ENCODE assay signal across 7 cellular contexts in the genomic region with DNA sequence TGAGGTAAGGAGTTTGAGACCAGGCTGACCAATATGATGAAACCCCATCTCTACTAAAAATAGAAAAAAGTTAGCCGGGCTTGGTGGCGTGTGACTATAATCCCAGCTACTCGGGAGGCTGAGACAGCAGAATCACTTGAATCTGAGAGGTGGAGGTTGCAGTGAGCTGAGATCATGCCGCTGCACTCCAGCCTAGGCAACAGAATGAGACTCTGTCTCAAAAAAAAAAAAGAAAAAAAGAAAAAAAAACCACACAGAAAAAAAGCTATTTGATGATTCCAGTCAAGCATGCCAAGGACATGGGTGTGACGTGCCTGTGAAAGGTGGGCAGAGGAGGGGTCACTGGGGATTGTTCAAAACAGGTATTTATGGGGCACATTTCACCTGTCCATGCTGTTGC.
A peak's percentile ranks its signal among the peaks of the same experiment; 100 is the strongest.
DNase-seq lines count a peak whose midpoint lies in the region; ATAC-seq and TF ChIP-seq lines count a peak whose summit lies in the region.
"Not testable (repeated sequence)": the region's sequence is repeated elsewhere in the genome, so short reads cannot be mapped to it uniquely, and the experiment has no call there.

No MANE protein-coding gene starts in this region.

- TF ChIP-seq CTCF in OCI-LY3 (IDR thresholded peaks at IDR 0.05; ENCODE audit: low read depth, low read length) = not testable (repeated sequence)

- not testable (repeated sequence) for H3K4ac ChIP-seq in neuronal stem cell (ENCODE audit: low read length)

- not testable (repeated sequence) for H4K8ac ChIP-seq in neuronal stem cell (ENCODE audit: low read depth, low read length)

- H3K36me3 Mint-ChIP-seq in activated CD4-positive, alpha-beta T cell treated with anti-CD3 and anti-CD28 coated beads, Interleukin-2, amount 10 ng/mL, durations not matched to agents 7 days and 5 days (ENCODE audit: low read depth) = peaks cover 24% of the 10 kb centered on the region
- H3K36me3 Mint-ChIP-seq in activated naive CD4-positive, alpha-beta T cell treated with anti-CD3 and anti-CD28 coated beads, Interleukin-2, amount 50 U/mL, for 24 hours; memory B cell: not testable (repeated sequence)

- not testable (repeated sequence) for H2AK5ac ChIP-seq in neuronal stem cell (ENCODE audit: low read depth, low read length)

- not testable (repeated sequence) for H3K14ac ChIP-seq in neuronal stem cell (ENCODE audit: low read length)

- DNase-seq in DMS79 treated with DMSO at 0.1 percent for 48 hours (lab: John Stamatoyannopoulos, UW) = peak; percentile 69
- DNase-seq in activated CD4-positive, alpha-beta T cell treated with anti-CD3 and anti-CD28 coated beads, Interleukin-2, amount 10 ng/mL, durations not matched to agents 7 days and 5 days = peak; percentile 15
- not testable (repeated sequence) for DNase-seq in memory B cell (ENCODE audit: low spot score in 2 of 2); neuronal stem cell (ENCODE audit: low spot score)

- peak overlapping the region; percentile 65 for H3K4me3 Mint-ChIP-seq in activated CD4-positive, alpha-beta T cell treated with anti-CD3 and anti-CD28 coated beads, Interleukin-2, amount 10 ng/mL, durations not matched to agents 7 days and 5 days
- H3K4me3 Mint-ChIP-seq in activated naive CD4-positive, alpha-beta T cell treated with anti-CD3 and anti-CD28 coated beads, Interleukin-2, amount 50 U/mL, for 24 hours = peak overlapping the region; percentile 35
- H3K4me3 Mint-ChIP-seq in memory B cell = not testable (repeated sequence)

- H3K9me3 Mint-ChIP-seq in activated CD4-positive, alpha-beta T cell treated with anti-CD3 and anti-CD28 coated beads, Interleukin-2, amount 10 ng/mL, durations not matched to agents 7 days and 5 days; activated naive CD4-positive, alpha-beta T cell treated with anti-CD3 and anti-CD28 coated beads, Interleukin-2, amount 50 U/mL, for 24 hours; memory B cell: not testable (repeated sequence)

- H3K27me3 ChIP-seq in HUES48 (ENCODE audit: control insufficient read depth, insufficient read depth, low read length); neuronal stem cell (ENCODE audit: control insufficient read depth in 3 of 3, insufficient read depth in 3 of 3, low read depth in 1 of 3, low read length in 3 of 3): not testable (repeated sequence)
- H3K27me3 ChIP-seq in OCI-LY3 (ENCODE audit: low read depth, low read length) = peaks cover 77% of the 10 kb centered on the region

- not testable (repeated sequence) for H2BK5ac ChIP-seq in neuronal stem cell (ENCODE audit: low read length)

- H3K27me3 Mint-ChIP-seq in activated CD4-positive, alpha-beta T cell treated with anti-CD3 and anti-CD28 coated beads, Interleukin-2, amount 10 ng/mL, durations not matched to agents 7 days and 5 days; activated naive CD4-positive, alpha-beta T cell treated with anti-CD3 and anti-CD28 coated beads, Interleukin-2, amount 50 U/mL, for 24 hours; memory B cell: not testable (repeated sequence)

- H3K9ac ChIP-seq in HUES48 (ENCODE audit: low read depth, low read length); OCI-LY3 (ENCODE audit: low read length); neuronal stem cell (ENCODE audit: low read depth, low read length, poor library complexity): not testable (repeated sequence)

- not testable (repeated sequence) for H2AFZ ChIP-seq in OCI-LY3 (ENCODE audit: low read depth, low read length)
- H2AFZ ChIP-seq in neuronal stem cell (ENCODE audit: low read length) = peak overlapping the region; percentile 67

- H3K27ac ChIP-seq in HUES48 (ENCODE audit: low read depth, low read length) = peak overlapping the region; percentile 76
- H3K27ac ChIP-seq in OCI-LY3 (ENCODE audit: low read length); neuronal stem cell (replicated peaks; ENCODE audit: low read length): not testable (repeated sequence)

- WGBS in neuronal stem cell (ENCODE audit: extremely low coverage in 2 of 2, insufficient read length in 2 of 2, insufficient replicate concordance in 1 of 2), 2 donors = no CpG with 5 or more reads among the region's 5 CpGs

- not testable (repeated sequence) for H3K23ac ChIP-seq in neuronal stem cell (ENCODE audit: low read depth, low read length, poor library complexity)

- CTCF ChIA-PET in activated CD4-positive, alpha-beta T cell treated with anti-CD3 and anti-CD28 coated beads, Interleukin-2, amount 10 ng/mL, durations not matched to agents 7 days and 5 days (lab: Charles Lee) = interaction anchor here (0.6 to 1.6 kb wide), 7 partner anchors 11 to 622 kb away, joined by 3 to 7 read pairs (median 3); no protein-coding TSS in a partner anchor

- peaks cover 14% of the 10 kb centered on the region; the same call in 1 of the 2 replicates for H4K20me1 ChIP-seq in OCI-LY3 (ENCODE audit: insufficient read depth, low read length)

- not testable (repeated sequence) for H3K79me1 ChIP-seq in neuronal stem cell (ENCODE audit: low read depth, low read length)

- H3K4me3 ChIP-seq in HUES48 (ENCODE audit: low read depth, low read length); OCI-LY3 (ENCODE audit: low read length); neuronal stem cell (ENCODE audit: low read length in 2 of 2): not testable (repeated sequence)

- H3K4me1 ChIP-seq in HUES48 (ENCODE audit: control insufficient read depth, insufficient read depth, low read length) = not testable (repeated sequence)
- H3K4me1 ChIP-seq in OCI-LY3 (ENCODE audit: low read length) (peaks cover 21% of the 10 kb centered on the region), neuronal stem cell (ENCODE audit: control insufficient read depth in 2 of 2, insufficient read depth in 1 of 2, low read depth in 1 of 2, low read length in 2 of 2) (peaks cover 13 to 51% of the 10 kb centered on the region in 2 donors)

- H2BK120ac ChIP-seq in neuronal stem cell (ENCODE audit: low read depth, low read length) = not testable (repeated sequence)

- POLR2A ChIA-PET in activated CD4-positive, alpha-beta T cell treated with anti-CD3 and anti-CD28 coated beads, Interleukin-2, amount 10 ng/mL, durations not matched to agents 7 days and 5 days (lab: Charles Lee) = interaction anchor here (1.0 kb wide), 1 partner anchor 34 kb away, joined by 5 read pairs; no protein-coding TSS in a partner anchor

- H2BK12ac ChIP-seq in neuronal stem cell (ENCODE audit: low read length) = not testable (repeated sequence)

- ATAC-seq in memory B cell (ENCODE audit: low read depth) = peak; percentile 24

- H3K79me2 ChIP-seq in OCI-LY3 (ENCODE audit: low read length) = not testable (repeated sequence)

- H3K4me2 ChIP-seq in OCI-LY3 (ENCODE audit: low read length) = peak overlapping the region; percentile 71; the same call in 1 of the 2 replicates
- not testable (repeated sequence) for H3K4me2 ChIP-seq in neuronal stem cell (ENCODE audit: insufficient read depth, low read length, poor library complexity, severe bottlenecking)

- H3K9me3 ChIP-seq in HUES48 (ENCODE audit: control insufficient read depth, insufficient read depth, low read length); OCI-LY3 (ENCODE audit: insufficient read depth, low read length); neuronal stem cell (replicated peaks in 1 of 2; ENCODE audit: control insufficient read depth in 2 of 2, insufficient read depth in 1 of 2, low read depth in 1 of 2, low read length in 2 of 2): not testable (repeated sequence)

- not testable (repeated sequence) for H3K36me3 ChIP-seq in HUES48 (ENCODE audit: control insufficient read depth, insufficient read depth, low read length); OCI-LY3 (replicated peaks; ENCODE audit: low read depth, low read length); neuronal stem cell (replicated peaks in 1 of 2; ENCODE audit: control insufficient read depth in 2 of 2, insufficient read depth in 2 of 2, low read length in 2 of 2)

- peaks cover 89% of the 10 kb centered on the region for H3K4me1 Mint-ChIP-seq in activated CD4-positive, alpha-beta T cell treated with anti-CD3 and anti-CD28 coated beads, Interleukin-2, amount 10 ng/mL, durations not matched to agents 7 days and 5 days
- peaks cover 61% of the 10 kb centered on the region for H3K4me1 Mint-ChIP-seq in activated naive CD4-positive, alpha-beta T cell treated with anti-CD3 and anti-CD28 coated beads, Interleukin-2, amount 50 U/mL, for 24 hours
- H3K4me1 Mint-ChIP-seq in memory B cell = peaks cover 25% of the 10 kb centered on the region

- not testable (repeated sequence) for H4K91ac ChIP-seq in neuronal stem cell (ENCODE audit: low read depth, low read length, poor library complexity)

- H3K27ac Mint-ChIP-seq in activated CD4-positive, alpha-beta T cell treated with anti-CD3 and anti-CD28 coated beads, Interleukin-2, amount 10 ng/mL, durations not matched to agents 7 days and 5 days = peak overlapping the region; percentile 91
- peak overlapping the region; percentile 30 for H3K27ac Mint-ChIP-seq in activated naive CD4-positive, alpha-beta T cell treated with anti-CD3 and anti-CD28 coated beads, Interleukin-2, amount 50 U/mL, for 24 hours
- peak overlapping the region; percentile 46 for H3K27ac Mint-ChIP-seq in memory B cell

- H2BK15ac ChIP-seq in neuronal stem cell (ENCODE audit: low read length) = not testable (repeated sequence)

- H3K18ac ChIP-seq in neuronal stem cell (ENCODE audit: low read length) = not testable (repeated sequence)

Comparison
In these comparisons a context has a peak if more than half of its experiments do, and no peak if none do; other contexts are left out.
1. H3K27ac Mint-ChIP-seq: peak in every context shown above with its lines; median percentile 91 in activated CD4-positive, alpha-beta T cell treated with anti-CD3 and anti-CD28 coated beads, Interleukin-2, amount 10 ng/mL, durations not matched to agents 7 days and 5 days; 46 in memory B cell; 30 in activated naive CD4-positive, alpha-beta T cell treated with anti-CD3 and anti-CD28 coated beads, Interleukin-2, amount 50 U/mL, for 24 hours.